ENCODE assay signal across 15 cellular contexts in genomic region chr4:26821677-26822503, GRCh38. TPM values are rescaled to one million over a fixed set of nuclear protein-coding genes. Genes with fewer than 3 reads are reported as not detected.
DNase-seq lines count a peak whose midpoint lies in the region; ATAC-seq and TF ChIP-seq lines count a peak whose summit lies in the region.
"Had no signal": no experiment of that assay in that cellular context is flagged by ENCODE, and none has a peak within 500 bp of the region (broad histone marks: within the 10 kb centered on the region; RNA-seq: fewer than 3 reads in every experiment).

No MANE protein-coding gene starts in this region.

- H3K9ac ChIP-seq in Loucy (ENCODE audit: low read depth, low read length, poor library complexity, severe bottlenecking) (no peak overlapping the region), colonic mucosa (ENCODE audit: low read depth in 2 of 2, low read length in 2 of 2) (no peak overlapping the region), mammary epithelial cell (ENCODE audit: insufficient read depth, low read length) (no peak overlapping the region)

- H2AFZ ChIP-seq in Loucy (ENCODE audit: low read length) (no peak overlapping the region), mammary epithelial cell (ENCODE audit: low read depth, low read length) (no peak overlapping the region)

- CTCF ChIA-PET in naive thymus-derived CD4-positive, alpha-beta T cell (lab: Charles Lee) = interaction anchor here (0.6 kb wide), 1 partner anchor 236 kb away, joined by 3 read pairs; no protein-coding TSS in a partner anchor
- CTCF ChIA-PET in mammary epithelial cell (lab: Charles Lee; ENCODE audit: low non-redundant PET) = no interaction called here

- in situ Hi-C loops in mammary epithelial cell (cut with MboI; ENCODE audit: low sequenced_read_pairs in 2 of 2) = no loop called here

- H3K27me3 ChIP-seq in Loucy (ENCODE audit: insufficient read depth, low read length, poor library complexity, severe bottlenecking) = peaks cover 70% of the 10 kb centered on the region
- no peaks in the 10 kb centered on the region for H3K27me3 ChIP-seq in colonic mucosa
- no peaks in the 10 kb centered on the region for H3K27me3 ChIP-seq in naive thymus-derived CD4-positive, alpha-beta T cell (ENCODE audit: control insufficient read depth in 2 of 2, insufficient read depth in 2 of 2, low read length in 2 of 2)
- no peaks in the 10 kb centered on the region for H3K27me3 ChIP-seq in mammary epithelial cell (ENCODE audit: insufficient read depth, low read length)
- H3K27me3 ChIP-seq: suprapubic skin had no signal

- no peaks in the 10 kb centered on the region for H3F3A ChIP-seq in Loucy (ENCODE audit: low read depth)

- H3K4me3 Mint-ChIP-seq in naive thymus-derived CD4-positive, alpha-beta T cell = peak overlapping the region in 1 of 10 donors; percentile 34
- H3K4me3 Mint-ChIP-seq: activated naive CD8-positive, alpha-beta T cell had no signal

- H3K4me2 ChIP-seq in Loucy (ENCODE audit: low read depth, low read length, poor library complexity, severe bottlenecking) (peak overlapping the region; percentile 60), mammary epithelial cell (ENCODE audit: insufficient read depth, low read depth, low read length) (no peak overlapping the region)

- no TSS peak for BruUV-seq in mammary epithelial cell (replicated peaks; lab: Mats Ljungman, UMichigan)

- 92% methylated on average over 11 of the region's 11 CpGs for WGBS in mammary epithelial cell (ENCODE audit: low coverage, missing lambda C conversion rate)

- H3K36me3 ChIP-seq in Loucy (ENCODE audit: insufficient read depth, low read length) (no peaks in the 10 kb centered on the region), colonic mucosa (no peaks in the 10 kb centered on the region), mammary epithelial cell (ENCODE audit: insufficient read depth, low read length) (no peaks in the 10 kb centered on the region)
- no peaks in the 10 kb centered on the region for H3K36me3 ChIP-seq in naive thymus-derived CD4-positive, alpha-beta T cell (ENCODE audit: control insufficient read depth in 2 of 3, insufficient read depth in 3 of 3, low read length in 3 of 3)
- H3K36me3 ChIP-seq: suprapubic skin had no signal

- peaks cover 0 to 18% (median 12%) of the 10 kb centered on the region in 11 donors for H3K9me3 Mint-ChIP-seq in naive thymus-derived CD4-positive, alpha-beta T cell

- POLR2A ChIA-PET in naive thymus-derived CD4-positive, alpha-beta T cell (lab: Charles Lee) = no interaction called here

- peak overlapping the region in 1 of 9 donors; percentile 48 for H3K27ac Mint-ChIP-seq in naive thymus-derived CD4-positive, alpha-beta T cell
- H3K27ac Mint-ChIP-seq: activated naive CD8-positive, alpha-beta T cell had no signal

- dilution Hi-C loops in mammary epithelial cell (cut with HindIII; ENCODE audit: low sequenced_read_pairs) = no loop called here

- H3K9me3 ChIP-seq in Loucy (ENCODE audit: insufficient read depth, low read depth, low read length) (peaks cover 11% of the 10 kb centered on the region; the same call in 1 of the 2 replicates), colonic mucosa (no peaks in the 10 kb centered on the region), mammary epithelial cell (replicated peaks; ENCODE audit: insufficient read depth, low read length) (no peaks in the 10 kb centered on the region)
- peaks cover 0 to 9% (median 0%) of the 10 kb centered on the region in 3 experiments for H3K9me3 ChIP-seq in naive thymus-derived CD4-positive, alpha-beta T cell (ENCODE audit: control insufficient read depth in 2 of 3, low read length in 3 of 3)
- H3K9me3 ChIP-seq: suprapubic skin had no signal

- peak; percentile 22; the same call in 1 of the 2 replicates for TF ChIP-seq CTCF in Loucy (conservative IDR thresholded peaks at IDR 0.05; ENCODE audit: low read length)
- TF ChIP-seq CTCF in colonic mucosa (IDR thresholded peaks at IDR 0.05) = no peak
- no peak for TF ChIP-seq CTCF in mammary epithelial cell (conservative IDR thresholded peaks at IDR 0.05 in 1 of 2, IDR thresholded peaks at IDR 0.05 in 1 of 2; ENCODE audit: extremely low read depth in 1 of 2, insufficient read depth in 1 of 2, low read depth in 1 of 2, low read length in 2 of 2)

- no peaks in the 10 kb centered on the region for H3K9me2 ChIP-seq in Loucy (replicated peaks; ENCODE audit: low read depth, low read length)

- DNase-seq in COLO668 (lab: John Stamatoyannopoulos, UW; ENCODE audit: unreplicated experiment) (peak; percentile 61), colonic mucosa (peak; percentile 23), hypothalamus (lab: John Stamatoyannopoulos, UW) (no peak), germinal center (ENCODE audit: low spot score) (no peak), mammary epithelial cell (no peak)
- DNase-seq in naive thymus-derived CD4-positive, alpha-beta T cell = no peak
- DNase-seq: activated CD4-positive, CD25-positive, alpha-beta regulatory T cell treated with anti-CD3 and anti-CD28 coated beads, Interleukin-2, amount 50 U/mL, for 72 hours; DMS79 treated with DMSO at 0.1 percent for 48 hours; NCI-H1092; stimulated activated CD4-positive, alpha-beta T cell treated with anti-CD3 and anti-CD28 coated beads, Interleukin-4, amount 100 ng/mL, for 1 hour had no signal

- no peaks in the 10 kb centered on the region for H4K20me1 ChIP-seq in Loucy (ENCODE audit: insufficient read depth, low read length, poor library complexity, severe bottlenecking)
- no peaks in the 10 kb centered on the region for H4K20me1 ChIP-seq in mammary epithelial cell (ENCODE audit: insufficient read depth, low read length)

- H3K4me3 ChIP-seq in Loucy (ENCODE audit: low read length, poor library complexity, severe bottlenecking) (peak overlapping the region; percentile 8), colonic mucosa (no peak overlapping the region), mammary epithelial cell (replicated peaks in 1 of 3; ENCODE audit: insufficient read depth in 1 of 3, low read depth in 2 of 3, low read length in 3 of 3) (no peak overlapping the region)
- no peak overlapping the region for H3K4me3 ChIP-seq in naive thymus-derived CD4-positive, alpha-beta T cell (ENCODE audit: low read length)
- H3K4me3 ChIP-seq: suprapubic skin had no signal

- intact Hi-C loops in colonic mucosa (cut with DNase I) (no loop called here), mammary epithelial cell (cut with micrococcal nuclease) (no loop called here)
- intact Hi-C loops in naive thymus-derived CD4-positive, alpha-beta T cell (cut with micrococcal nuclease) = no loop called here

- H3K36me3 Mint-ChIP-seq in naive thymus-derived CD4-positive, alpha-beta T cell = peaks cover 5 to 17% (median 12%) of the 10 kb centered on the region in 5 donors

- H3K27me3 Mint-ChIP-seq in naive thymus-derived CD4-positive, alpha-beta T cell = no peaks in the 10 kb centered on the region
- H3K27me3 Mint-ChIP-seq: activated naive CD8-positive, alpha-beta T cell had no signal

- no peaks in the 10 kb centered on the region for H3K79me2 ChIP-seq in Loucy (ENCODE audit: insufficient read depth, low read length)
- no peaks in the 10 kb centered on the region for H3K79me2 ChIP-seq in mammary epithelial cell (ENCODE audit: insufficient read depth, low read length)

- ATAC-seq in naive thymus-derived CD4-positive, alpha-beta T cell = peak; percentile 50
- no peak for ATAC-seq in HG03520 (IDR thresholded peaks at IDR 0.05; ENCODE audit: unreplicated experiment)
- ATAC-seq: Panc1 had no signal

- peak overlapping the region; percentile 37 for H3K27ac ChIP-seq in colonic mucosa
- no peak overlapping the region for H3K27ac ChIP-seq in naive thymus-derived CD4-positive, alpha-beta T cell (ENCODE audit: low read depth, low read length)
- H3K27ac ChIP-seq in mammary epithelial cell (ENCODE audit: insufficient read depth, low read depth, low read length) = no peak overlapping the region
- H3K27ac ChIP-seq: suprapubic skin had no signal

- peaks cover 10 to 18% (median 12%) of the 10 kb centered on the region in 7 donors for H3K4me1 Mint-ChIP-seq in naive thymus-derived CD4-positive, alpha-beta T cell

- H3K4me1 ChIP-seq in Loucy (ENCODE audit: insufficient read depth, low read length, poor library complexity, severe bottlenecking) (peaks cover 12% of the 10 kb centered on the region), colonic mucosa (peaks cover 9% of the 10 kb centered on the region), mammary epithelial cell (ENCODE audit: insufficient read depth, low read length) (no peaks in the 10 kb centered on the region)
- peaks cover 0 to 10% of the 10 kb centered on the region in 2 donors for H3K4me1 ChIP-seq in naive thymus-derived CD4-positive, alpha-beta T cell (ENCODE audit: control insufficient read depth in 2 of 2, insufficient read depth in 2 of 2, low read length in 2 of 2)

RNA-seq across cellular contexts. Expression of gene STIM2, which starts 38.8 kb away (rescaled TPM):
- total RNA-seq in colonic mucosa = 10 to 100 TPM; 20.7 to 30.3 TPM
- 100 to 1,000 TPM in 1 of 5 experiments, 10 to 100 TPM in 4; 61.7 to 103 (median 74.5) TPM for total RNA-seq in naive thymus-derived CD4-positive, alpha-beta T cell
- 10 to 100 TPM; 24.6 to 38.4 TPM for polyA plus RNA-seq in naive thymus-derived CD4-positive, alpha-beta T cell
- total RNA-seq in mammary epithelial cell = 10 to 100 TPM; 37.9 to 56.0 TPM
- polyA plus RNA-seq in mammary epithelial cell = 28.3 TPM
- polyA minus RNA-seq in mammary epithelial cell = 18.9 TPM

Comparison
In these comparisons a context has a peak if more than half of its experiments do, and no peak if none do; other contexts are left out.
1. DNase-seq: peak in COLO668 (single experiment) and colonic mucosa (single experiment); none in naive thymus-derived CD4-positive, alpha-beta T cell (0 of 9), hypothalamus (0 of 51), germinal center (single experiment) and mammary epithelial cell (single experiment).